Comparison of ENCODE assay signal across 1 cellular context in the genomic region with DNA sequence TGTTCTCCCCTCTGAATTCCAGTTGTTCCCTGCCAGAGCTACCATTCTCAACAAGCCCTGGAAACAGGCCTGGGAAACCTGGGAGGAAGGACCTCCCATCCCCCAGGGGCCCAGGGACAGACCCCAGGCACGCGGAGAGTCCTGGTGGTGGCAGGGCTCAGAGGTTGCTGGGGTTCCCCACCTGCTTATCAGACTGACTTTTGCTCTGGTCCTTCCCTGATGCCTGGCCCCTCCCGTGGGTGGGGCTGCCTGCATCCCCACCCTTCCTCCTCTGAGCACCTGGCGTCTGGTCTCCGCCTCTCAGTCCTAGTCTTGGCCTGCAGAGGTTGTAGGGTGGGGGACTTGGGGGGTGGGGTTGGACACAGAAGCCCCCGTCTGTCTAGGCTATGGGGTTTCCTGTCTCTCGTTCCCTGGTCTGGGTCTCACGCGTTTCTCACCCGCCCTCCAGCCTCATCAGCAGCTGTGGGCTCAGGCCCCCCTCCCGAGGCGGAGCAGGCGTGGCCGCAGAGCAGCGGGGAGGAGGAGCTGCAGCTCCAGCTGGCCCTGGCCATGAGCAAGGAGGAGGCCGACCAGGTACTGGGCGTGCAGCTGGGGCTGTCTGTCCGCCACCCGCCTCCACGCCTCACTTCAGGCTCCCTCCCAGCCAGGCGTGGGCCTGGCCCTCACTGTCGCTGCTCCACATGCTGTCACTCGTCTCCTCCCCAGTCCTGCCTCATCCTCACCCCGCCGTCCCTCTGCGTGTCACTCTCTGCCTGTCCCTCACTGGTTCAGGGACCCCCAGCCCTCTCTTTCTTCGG.
TF ChIP-seq lines count a peak whose summit lies in the region.

No MANE protein-coding gene starts in this region.

TF ChIP-seq in GM12878, 131 proteins besides CTCF, POLR2A, EP300 and RAD21:
- TF ChIP-seq ZNF384 (IDR thresholded peaks at IDR 0.05; ENCODE audit: borderline replicate concordance, low read depth, low read length) (no peak), EZH2 (IDR thresholded peaks at IDR 0.05; ENCODE audit: borderline replicate concordance, control insufficient read depth, low read depth, low read length) (no peak)
TF ChIP-seq in GM12878: peak in this region for 0.
